ENCODE assay signal across 26 cellular contexts in the genomic region with DNA sequence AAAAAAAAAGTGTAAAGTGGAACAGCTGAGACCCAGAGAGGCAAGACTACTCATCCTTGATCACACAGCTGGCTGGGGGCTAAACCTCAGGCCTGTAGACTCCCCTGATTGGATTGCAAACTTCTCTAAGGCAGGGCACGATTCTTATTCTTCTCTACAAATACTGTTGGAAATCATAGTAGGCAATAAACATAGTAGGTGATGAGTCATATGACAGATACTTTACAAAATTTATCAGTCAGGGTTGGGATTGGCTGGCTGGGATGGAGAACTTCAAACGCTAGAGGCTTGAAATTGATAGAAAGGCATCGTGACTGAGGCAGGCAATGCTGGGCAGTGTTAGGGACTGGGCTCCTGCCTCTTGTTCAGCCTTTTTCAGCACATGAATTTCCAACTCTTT. TPM values are rescaled to one million over a fixed set of nuclear protein-coding genes. Genes with fewer than 3 reads are reported as not detected.
DNase-seq lines count a peak whose midpoint lies in the region; ATAC-seq and FAIRE-seq lines count a peak whose summit lies in the region.
"Had no signal": no experiment of that assay in that cellular context is flagged by ENCODE, and none has a peak within 500 bp of the region (broad histone marks: within the 10 kb centered on the region; RNA-seq: fewer than 3 reads in every experiment).

No MANE protein-coding gene starts in this region.

- peak overlapping the region; percentile 41 for H3K27ac Mint-ChIP-seq in activated naive CD4-positive, alpha-beta T cell treated with anti-CD3 and anti-CD28 coated beads, Interleukin-2, amount 50 U/mL, for 24 hours
- H3K27ac Mint-ChIP-seq in immature natural killer cell (peak overlapping the region; percentile 51 to 96 (median 86)), T-helper 17 cell (no peak overlapping the region)
- H3K27ac Mint-ChIP-seq: CD4-positive, CD25-positive, alpha-beta regulatory T cell; IgD-negative memory B cell had no signal

- peaks cover 2% of the 10 kb centered on the region for H3K9me3 ChIP-seq in T-helper 17 cell (ENCODE audit: control insufficient read depth, low read length, poor library complexity, severe bottlenecking)
- H3K9me3 ChIP-seq: BE2C had no signal

- ATAC-seq in T-helper 17 cell = no peak
- ATAC-seq in GM18517 (IDR thresholded peaks at IDR 0.05; ENCODE audit: unreplicated experiment) = no peak
- ATAC-seq: HCT116 had no signal

- DNase-seq in activated naive CD4-positive, alpha-beta T cell treated with anti-CD3 and anti-CD28 coated beads, Interleukin-2, amount 50 U/mL, for 16 hours = no peak
- DNase-seq in ELR (ENCODE audit: low read depth) (peak; percentile 30), MV-4-11 (lab: John Stamatoyannopoulos, UW) (peak; percentile 27), immature natural killer cell (no peak), T-helper 17 cell (no peak), RCC 7860 (ENCODE audit: low spot score) (no peak)
- DNase-seq: ACHN; BE2C; C1 segment of cervical spinal cord; CD4-positive, CD25-positive, alpha-beta regulatory T cell; CD8-positive, alpha-beta memory T cell; COR-L47; DMS 273 treated with DMSO at 0.1 percent for 48 hours; DMS53; DND-41; GDM1; GOT3; H7 had no signal

- H3K9me3 Mint-ChIP-seq in activated naive CD4-positive, alpha-beta T cell treated with anti-CD3 and anti-CD28 coated beads, Interleukin-2, amount 50 U/mL, for 24 hours = peaks cover 5% of the 10 kb centered on the region
- peaks cover 0 to 7% (median 4%) of the 10 kb centered on the region in 6 donors for H3K9me3 Mint-ChIP-seq in immature natural killer cell

- H3K27me3 Mint-ChIP-seq in activated naive CD4-positive, alpha-beta T cell treated with anti-CD3 and anti-CD28 coated beads, Interleukin-2, amount 50 U/mL, for 24 hours = no peaks in the 10 kb centered on the region
- H3K27me3 Mint-ChIP-seq in immature natural killer cell (ENCODE audit: low read depth in 3 of 3) = peaks cover 9 to 17% (median 13%) of the 10 kb centered on the region in 3 donors
- H3K27me3 Mint-ChIP-seq in T-helper 17 cell = no peaks in the 10 kb centered on the region
- H3K27me3 Mint-ChIP-seq: CD8-positive, alpha-beta memory T cell had no signal

- no peak for FAIRE-seq in RCC 7860 (lab: Jason Lieb, UNC)
- FAIRE-seq: A204.1, GM12892, GM18507, HTR-8/SVneo had no signal

- peaks cover 4% of the 10 kb centered on the region for H3K36me3 Mint-ChIP-seq in activated naive CD4-positive, alpha-beta T cell treated with anti-CD3 and anti-CD28 coated beads, Interleukin-2, amount 50 U/mL, for 24 hours
- H3K36me3 Mint-ChIP-seq in immature natural killer cell = peaks cover 5 to 10% (median 6%) of the 10 kb centered on the region in 3 donors
- H3K36me3 Mint-ChIP-seq in T-helper 17 cell (ENCODE audit: low read depth) = peaks cover 3% of the 10 kb centered on the region
- H3K36me3 Mint-ChIP-seq: IgD-negative memory B cell had no signal

- H3K4me1 Mint-ChIP-seq in activated naive CD4-positive, alpha-beta T cell treated with anti-CD3 and anti-CD28 coated beads, Interleukin-2, amount 50 U/mL, for 24 hours = peaks cover 4% of the 10 kb centered on the region
- H3K4me1 Mint-ChIP-seq in immature natural killer cell (peaks cover 69 to 78% of the 10 kb centered on the region in 2 donors), T-helper 17 cell (no peaks in the 10 kb centered on the region)

- no peak overlapping the region for H3K4me3 Mint-ChIP-seq in activated naive CD4-positive, alpha-beta T cell treated with anti-CD3 and anti-CD28 coated beads, Interleukin-2, amount 50 U/mL, for 24 hours
- peak overlapping the region in 3 of 5 donors; percentile 15 to 72 (median 16) for H3K4me3 Mint-ChIP-seq in immature natural killer cell
- no peak overlapping the region for H3K4me3 Mint-ChIP-seq in T-helper 17 cell
- H3K4me3 Mint-ChIP-seq: CD4-positive, CD25-positive, alpha-beta regulatory T cell; IgD-negative memory B cell had no signal

RNA-seq across cellular contexts. Expression of a gene that starts 5.9 kb away (rescaled TPM):
- 100 to 1,000 TPM; 326 to 436 (median 418) TPM for polyA plus RNA-seq in immature natural killer cell
- total RNA-seq in T-helper 17 cell = 10 to 100 TPM; 10.0 to 13.3 TPM

RNA-seq across cellular contexts. Expression of a gene that starts 20.1 kb away (rescaled TPM):
- not detected for polyA plus RNA-seq in immature natural killer cell
- not detected for total RNA-seq in T-helper 17 cell
- total RNA-seq: CD4-positive, CD25-positive, alpha-beta regulatory T cell; CD8-positive, alpha-beta memory T cell; H7 had no signal
- polyA plus RNA-seq: CD8-positive, alpha-beta memory T cell; IgD-negative memory B cell had no signal

RNA-seq across cellular contexts. Expression of a gene that starts 29.6 kb away (rescaled TPM):
- polyA plus RNA-seq in immature natural killer cell = 100 to 1,000 TPM; 116 to 167 (median 122) TPM
- total RNA-seq in T-helper 17 cell = 10 to 100 TPM; 63.9 to 86.2 TPM

RNA-seq across cellular contexts. Expression of a gene that starts 30.6 kb away (rescaled TPM):
- 10 to 100 TPM; 24.2 to 32.4 (median 31.2) TPM for polyA plus RNA-seq in immature natural killer cell
- total RNA-seq in T-helper 17 cell = 10 to 100 TPM; 71.9 to 75.1 TPM

Comparison
In these comparisons a context has a peak if more than half of its experiments do, and no peak if none do; other contexts are left out.
1. H3K4me3 Mint-ChIP-seq: peak in immature natural killer cell (3 of 5); none in activated naive CD4-positive, alpha-beta T cell treated with anti-CD3 and anti-CD28 coated beads, Interleukin-2, amount 50 U/mL, for 24 hours (single experiment) and T-helper 17 cell (single experiment).
2. DNase-seq: peak in ELR (single experiment) and MV-4-11 (single experiment); none in activated naive CD4-positive, alpha-beta T cell treated with anti-CD3 and anti-CD28 coated beads, Interleukin-2, amount 50 U/mL, for 16 hours (single experiment), immature natural killer cell (0 of 3), T-helper 17 cell (0 of 3) and RCC 7860 (single experiment).